Comparison of ENCODE assay signal across 9 cellular contexts in genomic region chr3:1710663-1711062, GRCh38.
"Had no signal": no experiment of that assay in that cellular context is flagged by ENCODE, and none has a peak within 500 bp of the region (broad histone marks: within the 10 kb centered on the region; RNA-seq: fewer than 3 reads in every experiment).

No MANE protein-coding gene starts in this region.

- H3K4me1 Mint-ChIP-seq: IgD-negative memory B cell had no signal

- H3K9me3 ChIP-seq: HAP-1 had no signal

- H3K4me3 Mint-ChIP-seq: HFFc6, IgD-negative memory B cell had no signal

- H3K27me3 Mint-ChIP-seq: IgD-negative memory B cell had no signal

- H3K27ac ChIP-seq: GM23248, HL-60 had no signal

- H3K27ac Mint-ChIP-seq: HFFc6 had no signal

- ATAC-seq: HCT116, HepG2 had no signal

- H3K36me3 Mint-ChIP-seq: IgD-negative memory B cell had no signal

- H3K4me3 ChIP-seq: GM23248, HAP-1 had no signal

- H3K4me1 ChIP-seq: HAP-1 had no signal

- H2AFZ ChIP-seq: GM23248 had no signal

- H3K36me3 ChIP-seq: HAP-1 had no signal

- H3K9ac ChIP-seq: GM23248 had no signal

- DNase-seq: GM23248, GOT3, H7, HFFc6 had no signal
